Comparison of ENCODE assay signal across 8 cellular contexts in genomic region chr2:186503827-186504606, GRCh38. TPM values are rescaled to one million over a fixed set of nuclear protein-coding genes. Genes with fewer than 3 reads are reported as not detected.
DNase-seq lines count a peak whose midpoint lies in the region; ATAC-seq and TF ChIP-seq lines count a peak whose summit lies in the region.

No MANE protein-coding gene starts in this region.

- DNase-seq in AG09309 (ENCODE audit: low read depth) (no peak), RKO (ENCODE audit: low spot score) (peak; percentile 56), epithelial cell of proximal tubule (ENCODE audit: low read depth) (no peak), progenitor cell of endocrine pancreas (ENCODE audit: low spot score, unreplicated experiment) (no peak)
- DNase-seq in activated effector memory CD4-positive, alpha-beta T cell treated with Interleukin-2 at 50 U/mL for 16 hours: no peak

- no peaks in the 10 kb centered on the region for H3K9me3 Mint-ChIP-seq in progenitor cell of endocrine pancreas (ENCODE audit: low read depth)

- H3K4me3 ChIP-seq in AG09309 (ENCODE audit: control insufficient read depth, low read depth, low read length) (no peak overlapping the region), epithelial cell of proximal tubule (ENCODE audit: low read depth, low read length) (no peak overlapping the region)

- H3K27me3 Mint-ChIP-seq in progenitor cell of endocrine pancreas: no peaks in the 10 kb centered on the region

- H3K36me3 Mint-ChIP-seq in progenitor cell of endocrine pancreas (ENCODE audit: insufficient read depth): peaks cover 29% of the 10 kb centered on the region

- peak; percentile 45 for ATAC-seq in GM18499 (IDR thresholded peaks at IDR 0.05; ENCODE audit: insufficient read depth, unreplicated experiment)
- peak; percentile 63 for ATAC-seq in HG03520 (IDR thresholded peaks at IDR 0.05; ENCODE audit: unreplicated experiment)
- no peak for ATAC-seq in GM21381 (IDR thresholded peaks at IDR 0.05; ENCODE audit: unreplicated experiment)

- H3K4me1 Mint-ChIP-seq in progenitor cell of endocrine pancreas (ENCODE audit: low read depth): peaks cover 3% of the 10 kb centered on the region

- no peak overlapping the region for H3K27ac Mint-ChIP-seq in progenitor cell of endocrine pancreas

- H3K4me3 Mint-ChIP-seq in progenitor cell of endocrine pancreas (ENCODE audit: low read depth): no peak overlapping the region

- TF ChIP-seq CTCF in AG09309 (IDR thresholded peaks at IDR 0.05; ENCODE audit: control insufficient read depth, insufficient read depth, low read depth, low read length, missing control alignments) (peak; percentile 25), epithelial cell of proximal tubule (conservative IDR thresholded peaks at IDR 0.05; ENCODE audit: low read depth, low read length) (peak; percentile 50), progenitor cell of endocrine pancreas (IDR thresholded peaks at IDR 0.05; ENCODE audit: unreplicated experiment) (peak; percentile 72)

RNA-seq across cellular contexts. Expression of gene ZC3H15, which starts 18.0 kb away (rescaled TPM):
- total RNA-seq in epithelial cell of proximal tubule (63.1 and 80.2 TPM in 2 replicates), progenitor cell of endocrine pancreas (55.4 and 70.1 TPM in 2 replicates)
